24 cellular contexts compared by ENCODE assay signal in the genomic region with DNA sequence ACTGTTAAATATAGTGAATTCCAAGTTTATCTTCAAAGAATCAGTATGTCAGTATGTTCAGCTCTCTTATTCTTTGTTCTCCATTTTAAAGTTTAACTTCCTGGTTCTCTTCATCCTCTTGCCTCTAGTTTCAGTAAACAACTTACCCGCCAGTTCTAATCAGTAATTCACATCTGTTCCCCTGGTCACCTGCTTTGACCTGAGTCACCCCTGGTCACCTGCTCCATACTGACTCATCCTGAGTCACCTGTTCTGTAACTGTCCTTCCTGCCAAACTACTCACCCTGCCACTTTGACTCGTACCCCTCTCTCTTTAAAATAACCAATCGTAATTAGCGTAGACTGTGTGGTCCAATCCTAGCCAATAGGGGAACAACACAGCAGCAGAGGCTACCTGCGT.
"Had no signal": no experiment of that assay in that cellular context is flagged by ENCODE, and none has a peak within 500 bp of the region (broad histone marks: within the 10 kb centered on the region; RNA-seq: fewer than 3 reads in every experiment).

No MANE protein-coding gene starts in this region.

- H3K27ac ChIP-seq: body of pancreas, neutrophil, ovary, prostate gland, thoracic aorta, upper lobe of right lung had no signal

- ATAC-seq: activated CD4-positive, alpha-beta T cell treated with anti-CD3 and anti-CD28 coated beads for 36 hours; activated T-cell treated with anti-CD3 and anti-CD28 coated beads, Interleukin-2, amount 50 U/mL, for 4 hours; body of pancreas; left ventricle myocardium superior; upper lobe of right lung had no signal

- H3K4me1 Mint-ChIP-seq: activated CD4-positive, alpha-beta T cell treated with anti-CD3 and anti-CD28 coated beads for 36 hours; memory B cell had no signal

- H3K9me3 ChIP-seq: body of pancreas, neutrophil, ovary, prostate gland, thoracic aorta, upper lobe of right lung had no signal

- H3K4me3 Mint-ChIP-seq: activated CD4-positive, alpha-beta T cell treated with anti-CD3 and anti-CD28 coated beads for 36 hours; activated naive CD4-positive, alpha-beta T cell treated with anti-CD3 and anti-CD28 coated beads for 36 hours; activated T-cell treated with anti-CD3 and anti-CD28 coated beads, Interleukin-2, amount 50 U/mL, for 4 hours; dendritic cell treated with granulocyte-macrophage colony-stimulating factor and Interleukin-4, amounts not matched to agents 40 ng/mL and 50 ng/mL, for 4 days; memory B cell; nephron had no signal

- H3K36me3 Mint-ChIP-seq: memory B cell had no signal

- H3K4me1 ChIP-seq: body of pancreas, prostate gland, upper lobe of right lung had no signal

- DNase-seq: activated CD4-positive, alpha-beta T cell treated with anti-CD3 and anti-CD28 coated beads for 36 hours; activated CD4-positive, alpha-beta T cell treated with anti-CD3 and anti-CD28 coated beads, Interleukin-2, amount 50 U/mL, for 48 hours; activated CD8-positive, alpha-beta memory T cell treated with anti-CD3 and anti-CD28 coated beads, Interleukin-2, amount 50 U/mL, for 48 hours; activated naive CD4-positive, alpha-beta T cell treated with anti-CD3 and anti-CD28 coated beads for 36 hours; activated T-cell treated with anti-CD3 and anti-CD28 coated beads, Interleukin-2, amount 50 U/mL, for 4 hours; body of pancreas; caudate nucleus; effector CD4-positive, alpha-beta T cell; foreskin melanocyte; glutamatergic neuron; hippocampal formation; left ventricle myocardium superior; ovary; stimulated activated CD4-positive, alpha-beta T cell treated with anti-CD3 and anti-CD28 coated beads, Interleukin-4, amount 100 ng/mL, for 24 hours; stimulated activated naive CD4-positive, alpha-beta T cell treated with Interleukin-2 at 50 U/mL for 16 hours; T-helper 9 cell; upper lobe of right lung had no signal

- H3K36me3 ChIP-seq: neutrophil, ovary, prostate gland, thoracic aorta, upper lobe of right lung had no signal

- H3K27me3 Mint-ChIP-seq: activated CD4-positive, alpha-beta T cell treated with anti-CD3 and anti-CD28 coated beads for 36 hours; dendritic cell treated with granulocyte-macrophage colony-stimulating factor and Interleukin-4, amounts not matched to agents 40 ng/mL and 50 ng/mL, for 4 days; memory B cell had no signal

- H3K4me3 ChIP-seq: body of pancreas, ovary, prostate gland, thoracic aorta, upper lobe of right lung had no signal

- H3K27me3 ChIP-seq: body of pancreas, neutrophil, ovary, upper lobe of right lung had no signal

- H3K27ac Mint-ChIP-seq: activated CD4-positive, alpha-beta T cell treated with anti-CD3 and anti-CD28 coated beads for 36 hours; activated naive CD4-positive, alpha-beta T cell treated with anti-CD3 and anti-CD28 coated beads for 36 hours; activated T-helper 2 cell treated with anti-CD3 and anti-CD28 coated beads, Interferon-gamma antibody, Interleukin-2, Interleukin-4, amounts not matched to agents 10 μg/mL and 5 μg/mL and 100 μg/mL, durations not matched to agents 14 hours and 24 hours and 36 hours; dendritic cell treated with granulocyte-macrophage colony-stimulating factor and Interleukin-4, amounts not matched to agents 40 ng/mL and 50 ng/mL, for 4 days; memory B cell; nephron had no signal
